14 cellular contexts compared by ENCODE assay signal in genomic region chr11:123330948-123331347, GRCh38.
DNase-seq lines count a peak whose midpoint lies in the region; ATAC-seq and TF ChIP-seq lines count a peak whose summit lies in the region.
"Had no signal": no experiment of that assay in that cellular context is flagged by ENCODE, and none has a peak within 500 bp of the region (broad histone marks: within the 10 kb centered on the region; RNA-seq: fewer than 3 reads in every experiment).

No MANE protein-coding gene starts in this region.

- no peaks in the 10 kb centered on the region for H3K27me3 ChIP-seq in skeletal muscle tissue (ENCODE audit: control insufficient read depth in 3 of 3, insufficient read depth in 3 of 3, low read length in 3 of 3)
- H3K27me3 ChIP-seq: SJCRH30 had no signal

- H3K9me3 ChIP-seq in skeletal muscle tissue (ENCODE audit: control insufficient read depth in 3 of 3, low read length in 3 of 3) (no peaks in the 10 kb centered on the region), mucosa of descending colon (no peaks in the 10 kb centered on the region)
- H3K9me3 ChIP-seq: SJCRH30 had no signal

- H3K4me1 ChIP-seq in skeletal muscle tissue (ENCODE audit: control insufficient read depth in 3 of 3, insufficient read depth in 3 of 3, low read length in 3 of 3) = peaks cover 4 to 8% (median 5%) of the 10 kb centered on the region in 3 donors
- H3K4me1 ChIP-seq in mucosa of descending colon (ENCODE audit: low read depth) = no peaks in the 10 kb centered on the region
- H3K4me1 ChIP-seq: SJCRH30 had no signal

- intact Hi-C loops in left ventricle myocardium superior (cut with micrococcal nuclease) = no loop called here
- intact Hi-C loops in mucosa of descending colon (cut with DNase I, micrococcal nuclease) = no loop called here

- H3K36me3 ChIP-seq in skeletal muscle tissue (ENCODE audit: control insufficient read depth in 3 of 3, insufficient read depth in 3 of 3, low read length in 3 of 3) (no peaks in the 10 kb centered on the region), mucosa of descending colon (ENCODE audit: low read depth) (no peaks in the 10 kb centered on the region)
- H3K36me3 ChIP-seq: SJCRH30 had no signal

- TF ChIP-seq CTCF in VCaP (conservative IDR thresholded peaks at IDR 0.05) (no peak), mucosa of descending colon (IDR thresholded peaks at IDR 0.05) (no peak)

- ATAC-seq in left ventricle myocardium superior (peak; percentile 95), mucosa of descending colon (no peak), HG03521 (IDR thresholded peaks at IDR 0.05; ENCODE audit: unreplicated experiment) (no peak)

- H3K27ac ChIP-seq in VCaP (peak overlapping the region; percentile 28; the same call in 1 of the 2 replicates), skeletal muscle tissue (ENCODE audit: low read depth, low read length) (no peak overlapping the region)
- H3K27ac ChIP-seq: C4-2B, SJCRH30 had no signal

- no peak overlapping the region for H3K4me3 ChIP-seq in skeletal muscle tissue (ENCODE audit: low read length in 3 of 3)
- H3K4me3 ChIP-seq in mucosa of descending colon = no peak overlapping the region
- H3K4me3 ChIP-seq: SJCRH30 had no signal

- DNase-seq in SIG-M5 treated with dmso at 0.1 percent for 504 hours (lab: John Stamatoyannopoulos, UW; ENCODE audit: unreplicated experiment) (peak; percentile 22), SIG-M5 (lab: John Stamatoyannopoulos, UW) (no peak), left ventricle myocardium superior (no peak), mucosa of descending colon (no peak)
- no peak for DNase-seq in activated CD4-positive, CD25-positive, alpha-beta regulatory T cell treated with anti-CD3 and anti-CD28 coated beads, Interleukin-2, amount 50 U/mL, for 72 hours
- DNase-seq: 8988T, H9, NCI-H226, NCI-H526 treated with DMSO at 0.1 percent for 48 hours, SJCRH30 had no signal

- H3K9ac ChIP-seq in skeletal muscle tissue (ENCODE audit: low read depth in 1 of 3, low read length in 3 of 3) = peak overlapping the region in 2 of 3 donors; percentile 42 to 54
